8 cellular contexts compared by ENCODE assay signal in genomic region chr10:93894516-93895378, GRCh38. TPM values are rescaled to one million over a fixed set of nuclear protein-coding genes. Genes with fewer than 3 reads are reported as not detected.
DNase-seq lines count a peak whose midpoint lies in the region; ATAC-seq and TF ChIP-seq lines count a peak whose summit lies in the region.

No MANE protein-coding gene starts in this region.

- H2AFZ ChIP-seq in neural cell (ENCODE audit: low read depth, low read length): peak overlapping the region; percentile 47

- TF ChIP-seq RAD21 in neural cell (conservative IDR thresholded peaks at IDR 0.05): no peak

- H3K27me3 Mint-ChIP-seq in endodermal cell (ENCODE audit: insufficient read depth): peaks cover 37% of the 10 kb centered on the region

- H3K27ac Mint-ChIP-seq in endodermal cell: peak overlapping the region; percentile 81

- no peaks in the 10 kb centered on the region for H3F3A ChIP-seq in neural cell (ENCODE audit: insufficient read depth, low read length, poor library complexity, severe bottlenecking)

- intact Hi-C loops in Right ventricle myocardium inferior (cut with DNase I): no loop called here

- DNase-seq in cardiac muscle cell (ENCODE audit: low read depth in 1 of 2, low spot score in 1 of 2): peak in 1 of 2 donors; percentile 18
- no peak for DNase-seq in Right ventricle myocardium inferior (ENCODE audit: missing footprints)
- DNase-seq in RKO (ENCODE audit: low spot score): peak; percentile 52
- peak; percentile 57 for DNase-seq in endodermal cell
- no peak for DNase-seq in dedifferentiated amniotic fluid mesenchymal stem cell (ENCODE audit: extremely low spot score)

- WGBS in endodermal cell (ENCODE audit: insufficient coverage in 1 of 2, insufficient read length in 1 of 2), 2 experiments: 35 to 37% methylated on average over 15 to 22 of the region's 22 CpGs

- TF ChIP-seq CTCF in cardiac muscle cell (IDR thresholded peaks at IDR 0.05; ENCODE audit: low read depth, low read length): no peak
- no peak for TF ChIP-seq CTCF in endodermal cell (conservative IDR thresholded peaks at IDR 0.05)
- no peak for TF ChIP-seq CTCF in neural cell (IDR thresholded peaks at IDR 0.05; ENCODE audit: poor library complexity, severe bottlenecking)

- H3K4me1 ChIP-seq in cardiac muscle cell (ENCODE audit: low read depth): peaks cover 3% of the 10 kb centered on the region
- H3K4me1 ChIP-seq in endodermal cell (ENCODE audit: control insufficient read depth, insufficient read depth, low read length): no peaks in the 10 kb centered on the region

- no peak for TF ChIP-seq EP300 in neural cell (conservative IDR thresholded peaks at IDR 0.05; ENCODE audit: poor library complexity, severe bottlenecking)

- H3K4me1 Mint-ChIP-seq in endodermal cell: peaks cover 15% of the 10 kb centered on the region

- no peaks in the 10 kb centered on the region for H3K9me3 Mint-ChIP-seq in endodermal cell

- peak overlapping the region; percentile 76 for H3K4me3 Mint-ChIP-seq in endodermal cell

- H3K27ac ChIP-seq in cardiac muscle cell (no peak overlapping the region), endodermal cell (ENCODE audit: low read depth, low read length) (no peak overlapping the region), neural cell (ENCODE audit: low read length) (no peak overlapping the region)

- H3K9me3 ChIP-seq in cardiac muscle cell (ENCODE audit: low read depth) (no peaks in the 10 kb centered on the region), endodermal cell (ENCODE audit: control insufficient read depth, low read length) (no peaks in the 10 kb centered on the region), neural cell (ENCODE audit: low read length) (no peaks in the 10 kb centered on the region)

- ATAC-seq in Right ventricle myocardium inferior: no peak
- ATAC-seq in HG02763 (IDR thresholded peaks at IDR 0.05; ENCODE audit: unreplicated experiment): no peak
- no peak for ATAC-seq in HG02852 (IDR thresholded peaks at IDR 0.05; ENCODE audit: unreplicated experiment)

- no peaks in the 10 kb centered on the region for H3K9me2 ChIP-seq in neural cell (ENCODE audit: insufficient read depth, low read length)

- H3K9ac ChIP-seq in endodermal cell (ENCODE audit: extremely low read depth, low read length, poor library complexity, severe bottlenecking) (peak overlapping the region; percentile 68), neural cell (ENCODE audit: low read length) (peak overlapping the region; percentile 75)

- H3K36me3 ChIP-seq in cardiac muscle cell: no peaks in the 10 kb centered on the region
- H3K36me3 ChIP-seq in endodermal cell (ENCODE audit: control insufficient read depth, insufficient read depth, low read length): peaks cover 13% of the 10 kb centered on the region
- no peaks in the 10 kb centered on the region for H3K36me3 ChIP-seq in neural cell (ENCODE audit: insufficient read depth, low read length)

- H3K4me3 ChIP-seq in cardiac muscle cell (peak overlapping the region; percentile 92), endodermal cell (ENCODE audit: low read length) (peak overlapping the region; percentile 83), neural cell (ENCODE audit: low read length) (peak overlapping the region; percentile 89)

- H3K79me2 ChIP-seq in neural cell (replicated peaks; ENCODE audit: insufficient read depth, low read length): no peaks in the 10 kb centered on the region

- no peaks in the 10 kb centered on the region for H4K20me1 ChIP-seq in neural cell (ENCODE audit: insufficient read depth)

- H3K4me2 ChIP-seq in neural cell (ENCODE audit: low read length): peak overlapping the region; percentile 80

- H3K36me3 Mint-ChIP-seq in endodermal cell (ENCODE audit: low read depth): peaks cover 8% of the 10 kb centered on the region

- no peaks in the 10 kb centered on the region for H3K27me3 ChIP-seq in cardiac muscle cell
- no peaks in the 10 kb centered on the region for H3K27me3 ChIP-seq in endodermal cell (ENCODE audit: control insufficient read depth, insufficient read depth, low read length, poor library complexity, severe bottlenecking)
- H3K27me3 ChIP-seq in neural cell (ENCODE audit: insufficient read depth, low read depth, low read length): peaks cover 12% of the 10 kb centered on the region

TF ChIP-seq in neural cell, 6 proteins besides CTCF, POLR2A, EP300 and RAD21:
- no peak for TF ChIP-seq SMC3 (conservative IDR thresholded peaks at IDR 0.05; ENCODE audit: poor library complexity)
- TF ChIP-seq REST (IDR thresholded peaks at IDR 0.05; ENCODE audit: borderline replicate concordance): no peak
- no peak for TF ChIP-seq MXI1 (conservative IDR thresholded peaks at IDR 0.05; ENCODE audit: poor library complexity, severe bottlenecking)
- TF ChIP-seq TAF1 (IDR thresholded peaks at IDR 0.05; ENCODE audit: low read depth): no peak
- no peak for TF ChIP-seq EZH2 (IDR thresholded peaks at IDR 0.05; ENCODE audit: borderline replicate concordance, insufficient read depth, low read length, poor library complexity, severe bottlenecking)
- no peak for TF ChIP-seq POLR2AphosphoS5 (IDR thresholded peaks at IDR 0.05)

RNA-seq across cellular contexts. Expression of gene SLC35G1, which starts 1.0 kb away (rescaled TPM):
- total RNA-seq in cardiac muscle cell (6.0 and 8.7 TPM in 2 replicates), Right ventricle myocardium inferior (1.8 TPM), endodermal cell (10 to 100 TPM; 11.3 to 14.2 TPM)
- polyA plus RNA-seq in cardiac muscle cell (8.5 and 16.0 TPM in 2 replicates), neural cell (3.3 and 3.5 TPM in 2 replicates)
- 8.8 TPM for polyA plus RNA-seq in endodermal cell (2013, experiment 1 of 2)
- 9.0 TPM for polyA plus RNA-seq in endodermal cell (2013, experiment 2 of 2)
- polyA minus RNA-seq in neural cell: 5.7 and 6.8 TPM in 2 replicates

Comparison
In these comparisons a context has a peak if more than half of its experiments do, and no peak if none do; other contexts are left out.
1. DNase-seq: peak in RKO (single experiment) and endodermal cell (single experiment); none in Right ventricle myocardium inferior (single experiment) and dedifferentiated amniotic fluid mesenchymal stem cell (single experiment).
2. Peak in every context shown above with its lines, with median percentiles within 50 percentile points of each other: H3K4me3 ChIP-seq.